ENCODE assay signal across 19 cellular contexts in the genomic region with DNA sequence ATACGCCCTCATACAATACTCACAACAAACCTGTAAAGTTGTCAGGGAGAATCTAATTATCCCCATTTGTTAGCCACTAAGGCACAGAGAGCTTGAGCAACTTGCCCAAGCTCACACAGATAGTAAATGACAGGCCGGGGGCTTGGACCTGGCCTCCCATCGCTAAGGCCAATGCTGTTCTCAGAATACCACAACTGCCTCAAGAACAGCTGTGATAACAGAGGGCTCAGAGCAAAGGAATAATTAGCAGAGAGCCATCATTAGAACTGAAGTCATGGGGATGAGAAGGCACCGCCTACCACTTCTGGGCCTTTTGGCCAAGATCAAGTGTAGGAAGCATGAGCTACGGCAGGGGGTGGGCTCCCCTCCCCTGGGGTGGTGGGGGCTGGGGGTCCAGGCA.
"Had no signal": no experiment of that assay in that cellular context is flagged by ENCODE, and none has a peak within 500 bp of the region (broad histone marks: within the 10 kb centered on the region; RNA-seq: fewer than 3 reads in every experiment).

No MANE protein-coding gene starts in this region.

- H3K36me3 ChIP-seq: colonic mucosa, left lung, lower lobe of right lung, upper lobe of left lung had no signal

- H3K9me3 ChIP-seq: colonic mucosa, left lung, lower lobe of right lung, suprapubic skin, thyroid gland, upper lobe of left lung had no signal

- H3K27ac ChIP-seq: colonic mucosa, foreskin keratinocyte, left lung, lower lobe of right lung, suprapubic skin, thyroid gland had no signal

- H3K4me3 ChIP-seq: colonic mucosa, left lung, lower lobe of right lung, smooth muscle cell, suprapubic skin, thyroid gland, upper lobe of left lung had no signal

- H3K27me3 ChIP-seq: colonic mucosa, suprapubic skin, thyroid gland, upper lobe of left lung had no signal

- H3K4me2 ChIP-seq: smooth muscle cell had no signal

- DNase-seq: colonic mucosa; dermis blood vessel endothelial cell; effector CD4-positive, alpha-beta T cell; endodermal cell; erythroblast; foreskin keratinocyte; immature natural killer cell; left lung; lower lobe of right lung; naive B cell; right cardiac atrium; stimulated activated CD4-positive, alpha-beta T cell treated with anti-CD3 and anti-CD28 coated beads, Interleukin-4, amount 100 ng/mL, for 1 hour; stimulated activated CD8-positive, alpha-beta memory T cell treated with anti-CD3 and anti-CD28 coated beads, Interleukin-4, amount 100 ng/mL, for 48 hours; stimulated activated naive CD8-positive, alpha-beta T cell treated with anti-CD3 and anti-CD28 coated beads, Interleukin-15, Interleukin-2, amounts not matched to agents 100 U/mL and 50 U/mL, for 24 hours; thyroid gland; upper lobe of left lung had no signal

- H3K4me1 ChIP-seq: colonic mucosa, foreskin keratinocyte, left lung, lower lobe of right lung, suprapubic skin, upper lobe of left lung had no signal

- ATAC-seq: foreskin keratinocyte; left lung; lower lobe of right lung; right cardiac atrium; stimulated activated effector memory CD8-positive, alpha-beta T cell treated with anti-CD3 and anti-CD28 coated beads, Interleukin-12 subunit alpha, Interleukin-12 subunit beta, amount 100 ng/mL, for 72 hours; stimulated activated naive CD8-positive, alpha-beta T cell treated with anti-CD3 and anti-CD28 coated beads, Interleukin-15, Interleukin-2, amounts not matched to agents 100 U/mL and 50 U/mL, for 24 hours had no signal
